In genomic region chr7:139563856-139564255, GRCh38 we compare ENCODE assay signal across 19 cellular contexts. TPM values are rescaled to one million over a fixed set of nuclear protein-coding genes. Genes with fewer than 3 reads are reported as not detected.
A peak's percentile ranks its signal among the peaks of the same experiment; 100 is the strongest.
DNase-seq lines count a peak whose midpoint lies in the region; ATAC-seq and TF ChIP-seq lines count a peak whose summit lies in the region.
"Had no signal": no experiment of that assay in that cellular context is flagged by ENCODE, and none has a peak within 500 bp of the region (broad histone marks: within the 10 kb centered on the region; RNA-seq: fewer than 3 reads in every experiment).

No MANE protein-coding gene starts in this region.

- no peaks in the 10 kb centered on the region for H3K36me3 ChIP-seq in smooth muscle cell (ENCODE audit: low read depth)
- H3K36me3 ChIP-seq: HAP-1 had no signal

- H3K4me3 ChIP-seq in smooth muscle cell: no peak overlapping the region
- H3K4me3 ChIP-seq: HAP-1 had no signal

- H3K9me3 Mint-ChIP-seq in T-helper 1 cell treated with Interleukin-12 subunit alpha and Interleukin-12 subunit beta and Interleukin-4 antibody, amounts not matched to agents 30 μg/mL and 1 μg/mL, for 36 hours: peaks cover 3% of the 10 kb centered on the region
- no peaks in the 10 kb centered on the region for H3K9me3 Mint-ChIP-seq in natural killer cell
- H3K9me3 Mint-ChIP-seq in natural killer cell treated with Interleukin-12 subunit alpha and Interleukin-12 subunit beta and Interleukin-15 and Interleukin-18, amount 100 ng/mL, for 72 hours: no peaks in the 10 kb centered on the region
- no peaks in the 10 kb centered on the region for H3K9me3 Mint-ChIP-seq in immature natural killer cell

- H3K9ac ChIP-seq in smooth muscle cell (ENCODE audit: low read depth): no peak overlapping the region

- H3K27ac ChIP-seq in smooth muscle cell (ENCODE audit: low read depth): no peak overlapping the region
- H3K27ac ChIP-seq: 22Rv1 had no signal

- no peak for TF ChIP-seq CTCF in natural killer cell (IDR thresholded peaks at IDR 0.05)
- no peak for TF ChIP-seq CTCF in smooth muscle cell (IDR thresholded peaks at IDR 0.05; ENCODE audit: borderline replicate concordance, insufficient read depth, poor library complexity, severe bottlenecking)

- ATAC-seq in natural killer cell (no peak), GM21390 (IDR thresholded peaks at IDR 0.05; ENCODE audit: unreplicated experiment) (no peak)
- ATAC-seq in natural killer cell treated with Interleukin-12 subunit alpha and Interleukin-12 subunit beta and Interleukin-15 and Interleukin-18, amount 100 ng/mL, for 72 hours: no peak

- no peaks in the 10 kb centered on the region for H4K20me1 ChIP-seq in smooth muscle cell (ENCODE audit: low read depth)

- H3K36me3 Mint-ChIP-seq in T-helper 1 cell treated with Interleukin-12 subunit alpha and Interleukin-12 subunit beta and Interleukin-4 antibody, amounts not matched to agents 30 μg/mL and 1 μg/mL, for 36 hours (ENCODE audit: low read depth): peaks cover 2% of the 10 kb centered on the region
- H3K36me3 Mint-ChIP-seq in natural killer cell: no peaks in the 10 kb centered on the region
- peaks cover 17% of the 10 kb centered on the region for H3K36me3 Mint-ChIP-seq in natural killer cell treated with Interleukin-12 subunit alpha and Interleukin-12 subunit beta and Interleukin-15 and Interleukin-18, amount 100 ng/mL, for 72 hours
- H3K36me3 Mint-ChIP-seq in immature natural killer cell: peaks cover 13 to 25% (median 19%) of the 10 kb centered on the region in 3 donors

- no peaks in the 10 kb centered on the region for H3K79me2 ChIP-seq in smooth muscle cell (ENCODE audit: low read depth)

- 95% methylated on average over 5 of the region's 5 CpGs for WGBS in smooth muscle cell (ENCODE audit: low lambda C conversion rate)

- H3K27me3 ChIP-seq in smooth muscle cell (ENCODE audit: low read depth): no peaks in the 10 kb centered on the region

- DNase-seq in T-helper 1 cell (no peak), natural killer cell (no peak), immature natural killer cell (no peak), smooth muscle cell (lab: John Stamatoyannopoulos, UW; ENCODE audit: unreplicated experiment) (no peak)
- no peak for DNase-seq in natural killer cell treated with Interleukin-12 subunit alpha and Interleukin-12 subunit beta and Interleukin-15 and Interleukin-18, amount 100 ng/mL, for 72 hours (ENCODE audit: low spot score)
- DNase-seq in activated CD4-positive, CD25-positive, alpha-beta regulatory T cell treated with anti-CD3 and anti-CD28 coated beads, Interleukin-2, amount 50 U/mL, for 72 hours: no peak
- DNase-seq: Calu3, DMS 273 treated with DMSO at 0.1 percent for 48 hours, DMS79 treated with DMSO at 0.1 percent for 48 hours, EL, GOT3 had no signal

- H3K4me3 Mint-ChIP-seq in T-helper 1 cell treated with Interleukin-12 subunit alpha and Interleukin-12 subunit beta and Interleukin-4 antibody, amounts not matched to agents 30 μg/mL and 1 μg/mL, for 36 hours: no peak overlapping the region
- H3K4me3 Mint-ChIP-seq in natural killer cell (no peak overlapping the region), immature natural killer cell (no peak overlapping the region)
- no peak overlapping the region for H3K4me3 Mint-ChIP-seq in natural killer cell treated with Interleukin-12 subunit alpha and Interleukin-12 subunit beta and Interleukin-15 and Interleukin-18, amount 100 ng/mL, for 72 hours
- H3K4me3 Mint-ChIP-seq: IgD-negative memory B cell had no signal

- intact Hi-C loops in natural killer cell (cut with micrococcal nuclease): no loop called here

- no peaks in the 10 kb centered on the region for H3K4me1 Mint-ChIP-seq in T-helper 1 cell treated with Interleukin-12 subunit alpha and Interleukin-12 subunit beta and Interleukin-4 antibody, amounts not matched to agents 30 μg/mL and 1 μg/mL, for 36 hours (ENCODE audit: low read depth)
- peaks cover 16 to 22% of the 10 kb centered on the region in 2 donors for H3K4me1 Mint-ChIP-seq in natural killer cell
- peaks cover 8 to 21% of the 10 kb centered on the region in 2 donors for H3K4me1 Mint-ChIP-seq in natural killer cell treated with Interleukin-12 subunit alpha and Interleukin-12 subunit beta and Interleukin-15 and Interleukin-18, amount 100 ng/mL, for 72 hours (ENCODE audit: low read depth in 2 of 2)
- peaks cover 6 to 15% of the 10 kb centered on the region in 2 donors for H3K4me1 Mint-ChIP-seq in immature natural killer cell

- H3K27me3 Mint-ChIP-seq in T-helper 1 cell treated with Interleukin-12 subunit alpha and Interleukin-12 subunit beta and Interleukin-4 antibody, amounts not matched to agents 30 μg/mL and 1 μg/mL, for 36 hours (ENCODE audit: low read depth): no peaks in the 10 kb centered on the region
- H3K27me3 Mint-ChIP-seq in natural killer cell (ENCODE audit: low read depth in 2 of 2) (no peaks in the 10 kb centered on the region), immature natural killer cell (ENCODE audit: low read depth in 3 of 3) (peaks cover 2 to 6% (median 4%) of the 10 kb centered on the region in 3 donors)
- no peaks in the 10 kb centered on the region for H3K27me3 Mint-ChIP-seq in natural killer cell treated with Interleukin-12 subunit alpha and Interleukin-12 subunit beta and Interleukin-15 and Interleukin-18, amount 100 ng/mL, for 72 hours

- no peaks in the 10 kb centered on the region for H3K4me1 ChIP-seq in smooth muscle cell (ENCODE audit: low read depth)

- no peaks in the 10 kb centered on the region for H3K9me3 ChIP-seq in smooth muscle cell (replicated peaks; ENCODE audit: low read depth)
- H3K9me3 ChIP-seq: HAP-1 had no signal

- no peak overlapping the region for H3K4me2 ChIP-seq in smooth muscle cell

- H3K27ac Mint-ChIP-seq in T-helper 1 cell treated with Interleukin-12 subunit alpha and Interleukin-12 subunit beta and Interleukin-4 antibody, amounts not matched to agents 30 μg/mL and 1 μg/mL, for 36 hours: peak overlapping the region; percentile 34
- H3K27ac Mint-ChIP-seq in natural killer cell (peak overlapping the region; percentile 41 to 70), immature natural killer cell (peak overlapping the region in 4 of 6 donors; percentile 4 to 62 (median 34))
- no peak overlapping the region for H3K27ac Mint-ChIP-seq in natural killer cell treated with Interleukin-12 subunit alpha and Interleukin-12 subunit beta and Interleukin-15 and Interleukin-18, amount 100 ng/mL, for 72 hours
- H3K27ac Mint-ChIP-seq: IgD-negative memory B cell had no signal

- no peaks in the 10 kb centered on the region for H3F3A ChIP-seq in smooth muscle cell (ENCODE audit: low read depth)

- H2AFZ ChIP-seq in smooth muscle cell (ENCODE audit: low read depth): no peak overlapping the region

RNA-seq across cellular contexts. Expression of gene CLEC2L, which starts 40.4 kb away (rescaled TPM):
- total RNA-seq in natural killer cell (under 1 TPM in 1 of 3 donors, not detected in 2; 0.71 TPM), smooth muscle cell (not detected in 2 replicates)
- not detected for total RNA-seq in natural killer cell treated with Interleukin-12 subunit alpha and Interleukin-12 subunit beta and Interleukin-15 and Interleukin-18, amount 100 ng/mL, for 72 hours
- polyA plus RNA-seq in immature natural killer cell (under 1 TPM in 1 of 3 donors, not detected in 2; 0.19 TPM), smooth muscle cell (not detected in 2 replicates)
- total RNA-seq: A673, Calu3, HT-29 had no signal
- polyA plus RNA-seq: BJ, IgD-negative memory B cell had no signal

Comparison
In these comparisons a context has a peak if more than half of its experiments do, and no peak if none do; other contexts are left out.
1. H3K27ac Mint-ChIP-seq: peak in T-helper 1 cell treated with Interleukin-12 subunit alpha and Interleukin-12 subunit beta and Interleukin-4 antibody, amounts not matched to agents 30 μg/mL and 1 μg/mL, for 36 hours (single experiment), natural killer cell (2 of 2) and immature natural killer cell (4 of 6); none in natural killer cell treated with Interleukin-12 subunit alpha and Interleukin-12 subunit beta and Interleukin-15 and Interleukin-18, amount 100 ng/mL, for 72 hours (0 of 2).